13 cellular contexts compared by ENCODE assay signal in the genomic region with DNA sequence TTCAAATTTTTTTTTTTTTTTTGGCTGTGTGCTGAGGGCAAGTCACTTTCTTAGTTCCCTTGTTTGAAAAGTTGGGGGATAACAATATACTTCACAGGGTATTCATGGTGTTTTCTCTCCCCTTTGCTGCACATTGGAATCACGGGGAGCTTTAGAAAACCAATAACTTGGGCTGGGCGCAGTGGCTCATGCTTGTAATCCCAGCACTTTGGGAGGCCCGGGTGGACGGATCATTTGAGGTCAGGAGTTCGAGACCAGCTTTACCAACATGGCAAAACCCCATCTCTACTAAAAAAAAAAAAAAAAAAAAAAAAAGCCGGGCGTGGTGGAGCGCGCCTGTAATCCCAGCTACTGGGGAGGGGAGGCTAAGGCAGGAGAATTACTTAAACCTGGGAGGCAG. TPM values are rescaled to one million over a fixed set of nuclear protein-coding genes. Genes with fewer than 3 reads are reported as not detected.
A peak's percentile ranks its signal among the peaks of the same experiment; 100 is the strongest.
DNase-seq lines count a peak whose midpoint lies in the region; ATAC-seq and TF ChIP-seq lines count a peak whose summit lies in the region.
"Had no signal": no experiment of that assay in that cellular context is flagged by ENCODE, and none has a peak within 500 bp of the region (broad histone marks: within the 10 kb centered on the region; RNA-seq: fewer than 3 reads in every experiment).

No MANE protein-coding gene starts in this region.

- peaks cover 15% of the 10 kb centered on the region for H3K4me1 Mint-ChIP-seq in Calu3 (ENCODE audit: low read depth, unreplicated experiment)
- H3K4me1 Mint-ChIP-seq in effector memory CD8-positive, alpha-beta T cell (ENCODE audit: low read depth in 2 of 2) = peaks cover 36 to 43% of the 10 kb centered on the region in 2 donors

- WGBS in sigmoid colon, 2 donors = 88 to 89% methylated on average over 9 of the region's 9 CpGs

- no peak for TF ChIP-seq EP300 in sigmoid colon (IDR thresholded peaks at IDR 0.05)

- H3K4me1 ChIP-seq in sigmoid colon (peaks cover 0 to 45% (median 36%) of the 10 kb centered on the region in 4 donors), Peyer's patch (peaks cover 3 to 45% (median 9%) of the 10 kb centered on the region in 4 donors)

- DNase-seq in Calu3 (no peak), RWPE1 (ENCODE audit: low spot score) (no peak), sigmoid colon (peak; percentile 47), NAMALWA (ENCODE audit: low spot score) (no peak), Peyer's patch (no peak), NCI-H82 (lab: John Stamatoyannopoulos, UW) (no peak), germinal center (ENCODE audit: low spot score) (no peak)
- DNase-seq in effector memory CD8-positive, alpha-beta T cell = no peak
- DNase-seq: activated CD4-positive, CD25-positive, alpha-beta regulatory T cell treated with anti-CD3 and anti-CD28 coated beads, Interleukin-2, amount 50 U/mL, for 72 hours; activated gamma-delta T cell; IMR-90; NCI-H1092 treated with DMSO at 0.1 percent for 48 hours had no signal

- no peak overlapping the region for H3K4me3 ChIP-seq in sigmoid colon
- H3K4me3 ChIP-seq in Peyer's patch = no peak overlapping the region

- no peak for ATAC-seq in effector memory CD8-positive, alpha-beta T cell (replicated peaks)

- H3K36me3 Mint-ChIP-seq in Calu3 (ENCODE audit: insufficient read depth, unreplicated experiment) = peaks cover 94% of the 10 kb centered on the region
- H3K36me3 Mint-ChIP-seq in effector memory CD8-positive, alpha-beta T cell (ENCODE audit: insufficient read depth) = peaks cover 99% of the 10 kb centered on the region

- intact Hi-C loops in Calu3 (cut with micrococcal nuclease; ENCODE audit: unreplicated experiment) = no loop called here
- intact Hi-C loops in sigmoid colon (cut with DNase I) = no loop called here

- no peak overlapping the region for H3K4me3 Mint-ChIP-seq in Calu3 (ENCODE audit: low read depth, unreplicated experiment)
- H3K4me3 Mint-ChIP-seq in effector memory CD8-positive, alpha-beta T cell = no peak overlapping the region
- H3K4me3 Mint-ChIP-seq: stimulated activated naive CD8-positive, alpha-beta T cell treated with anti-CD3 and anti-CD28 coated beads, Interleukin-15, Interleukin-2, amounts not matched to agents 100 ng/mL and 50 ng/mL, for 24 hours had no signal

- H3K9me3 ChIP-seq in sigmoid colon (no peaks in the 10 kb centered on the region), Peyer's patch (no peaks in the 10 kb centered on the region)

- CTCF ChIA-PET in Calu3 (lab: Charles Lee) (interaction anchor here (1.1 kb wide), 1 partner anchor 24 kb away, joined by 3 read pairs; no protein-coding TSS in a partner anchor), RWPE1 (lab: Yijun Ruan, JAX) (no interaction called here)

- TF ChIP-seq CTCF in Calu3 (IDR thresholded peaks at IDR 0.05; ENCODE audit: unreplicated experiment) (no peak), RWPE1 (conservative IDR thresholded peaks at IDR 0.05; ENCODE audit: low read depth) (no peak), sigmoid colon (IDR thresholded peaks at IDR 0.05) (no peak), Peyer's patch (IDR thresholded peaks at IDR 0.05) (no peak)

- POLR2A ChIA-PET in RWPE1 (lab: Yijun Ruan, JAX; ENCODE audit: low non-redundant PET) = interaction anchor here (0.5 kb wide), 1 partner anchor 150 kb away, joined by 5 read pairs; no protein-coding TSS in a partner anchor

- TF ChIP-seq POLR2A in sigmoid colon (IDR thresholded peaks at IDR 0.05) = no peak
- no peak for TF ChIP-seq POLR2A in Peyer's patch (IDR thresholded peaks at IDR 0.05)

- BruUV-seq in Calu3 (replicated peaks; lab: Mats Ljungman, UMichigan) = no TSS peak

- H3K27me3 ChIP-seq in sigmoid colon = no peaks in the 10 kb centered on the region
- H3K27me3 ChIP-seq in Peyer's patch = no peaks in the 10 kb centered on the region

- no peaks in the 10 kb centered on the region for H3K9me3 Mint-ChIP-seq in Calu3 (ENCODE audit: low read depth, unreplicated experiment)
- H3K9me3 Mint-ChIP-seq in effector memory CD8-positive, alpha-beta T cell = no peaks in the 10 kb centered on the region
- H3K9me3 Mint-ChIP-seq: stimulated activated naive CD8-positive, alpha-beta T cell treated with anti-CD3 and anti-CD28 coated beads, Interleukin-15, Interleukin-2, amounts not matched to agents 100 ng/mL and 50 ng/mL, for 24 hours had no signal

- H3K27ac ChIP-seq in RWPE1 (peak overlapping the region; percentile 62), sigmoid colon (peak overlapping the region in 3 of 4 donors; percentile 3 to 77 (median 74)), Peyer's patch (peak overlapping the region in 2 of 4 donors; percentile 1 to 70)

- no peaks in the 10 kb centered on the region for H3K27me3 Mint-ChIP-seq in Calu3 (ENCODE audit: unreplicated experiment)
- no peaks in the 10 kb centered on the region for H3K27me3 Mint-ChIP-seq in effector memory CD8-positive, alpha-beta T cell
- H3K27me3 Mint-ChIP-seq: stimulated activated naive CD8-positive, alpha-beta T cell treated with anti-CD3 and anti-CD28 coated beads, Interleukin-15, Interleukin-2, amounts not matched to agents 100 ng/mL and 50 ng/mL, for 24 hours had no signal

- peak overlapping the region; percentile 34 for H3K27ac Mint-ChIP-seq in Calu3 (ENCODE audit: unreplicated experiment)
- H3K27ac Mint-ChIP-seq in effector memory CD8-positive, alpha-beta T cell = peak overlapping the region; percentile 59 to 92

- H3K36me3 ChIP-seq in sigmoid colon (peaks cover 0 to 85% (median 24%) of the 10 kb centered on the region in 4 donors), Peyer's patch (peaks cover 0 to 37% (median 3%) of the 10 kb centered on the region in 3 donors)

RNA-seq across cellular contexts. Expression of a gene that starts 15.9 kb away (rescaled TPM):
- total RNA-seq in Calu3 (2022) = 347 and 370 TPM in 2 replicates
- total RNA-seq in sigmoid colon = 100 to 1,000 TPM; 101 to 168 (median 122) TPM
- polyA plus RNA-seq in sigmoid colon = 100 to 1,000 TPM; 144 to 292 (median 165) TPM
- total RNA-seq in Peyer's patch = 100 to 1,000 TPM; 101 to 156 (median 142) TPM
